In the genomic region with DNA sequence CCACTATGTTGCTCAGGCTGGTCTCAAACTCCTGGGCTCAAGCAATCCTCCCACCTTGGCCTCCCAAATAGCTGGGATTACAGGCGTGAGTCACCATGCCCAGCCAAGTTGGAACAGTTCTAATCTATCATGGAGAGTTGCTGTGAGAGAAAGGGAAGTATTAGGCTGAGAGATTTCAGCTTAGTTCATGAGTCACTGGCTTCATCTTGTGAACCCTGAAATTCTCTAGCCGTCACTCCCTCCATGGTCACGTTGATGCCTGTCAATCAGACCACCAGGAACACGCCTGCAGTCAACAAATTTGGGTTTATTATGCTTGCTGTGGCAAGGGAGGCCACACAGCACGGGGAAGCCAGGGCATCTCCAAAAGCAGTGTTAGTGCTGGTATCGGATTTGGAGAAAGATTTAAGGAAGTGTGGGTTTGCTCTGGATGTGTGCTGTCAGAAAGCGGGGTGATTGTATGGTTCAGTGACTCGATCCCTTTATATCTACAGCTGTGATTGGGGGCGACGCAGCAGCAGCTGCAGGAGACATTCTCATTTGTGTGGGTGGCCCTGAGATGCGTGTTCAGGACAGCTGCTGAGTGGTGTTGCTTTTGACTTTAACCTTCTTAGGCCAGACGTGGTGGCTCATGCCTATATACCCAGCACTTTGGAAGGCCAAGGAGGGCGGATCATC, we compare ENCODE assay signal across 11 cellular contexts. TPM values are rescaled to one million over a fixed set of nuclear protein-coding genes. Genes with fewer than 3 reads are reported as not detected.
DNase-seq lines count a peak whose midpoint lies in the region; ATAC-seq, FAIRE-seq and TF ChIP-seq lines count a peak whose summit lies in the region.
"Had no signal": no experiment of that assay in that cellular context is flagged by ENCODE, and none has a peak within 500 bp of the region (broad histone marks: within the 10 kb centered on the region; RNA-seq: fewer than 3 reads in every experiment).

No MANE protein-coding gene starts in this region.

- H3K27me3 Mint-ChIP-seq in nephron progenitor cell (ENCODE audit: low read depth, poor library complexity) = peaks cover 6% of the 10 kb centered on the region
- H3K27me3 Mint-ChIP-seq in activated T-helper 2 cell treated with anti-CD3 and anti-CD28 coated beads, Interferon-gamma antibody, Interleukin-2, Interleukin-4, amounts not matched to agents 10 μg/mL and 5 μg/mL and 100 μg/mL, durations not matched to agents 14 hours and 24 hours and 36 hours (ENCODE audit: low read depth) = peaks cover 4% of the 10 kb centered on the region

- H3K4me3 ChIP-seq in brain microvascular endothelial cell (ENCODE audit: low read depth, low read length) = no peak overlapping the region
- H3K4me3 ChIP-seq: left ventricle myocardium inferior had no signal

- DNase-seq in HTR-8/SVneo (ENCODE audit: insufficient read length, low spot score) (peak; percentile 40), brain microvascular endothelial cell (peak; percentile 81), nephron progenitor cell (no peak), medulla oblongata (ENCODE audit: extremely low spot score) (no peak)
- DNase-seq in activated T-helper 2 cell treated with anti-CD3 and anti-CD28 coated beads, Interferon-gamma antibody, Interleukin-2, Interleukin-4, amounts not matched to agents 10 μg/mL and 5 μg/mL and 100 μg/mL, durations not matched to agents 14 hours and 24 hours and 36 hours (ENCODE audit: low spot score) = no peak
- DNase-seq: activated CD4-positive, CD25-positive, alpha-beta regulatory T cell treated with anti-CD3 and anti-CD28 coated beads, Interleukin-2, amount 50 U/mL, for 72 hours; left ventricle myocardium inferior; NCI-H510A treated with DMSO at 0.1 percent for 48 hours had no signal

- peak; percentile 49 for FAIRE-seq in HTR-8/SVneo (lab: Jason Lieb, UNC)

- peak overlapping the region; percentile 54 for H3K27ac Mint-ChIP-seq in nephron progenitor cell
- no peak overlapping the region for H3K27ac Mint-ChIP-seq in activated T-helper 2 cell treated with anti-CD3 and anti-CD28 coated beads, Interferon-gamma antibody, Interleukin-2, Interleukin-4, amounts not matched to agents 10 μg/mL and 5 μg/mL and 100 μg/mL, durations not matched to agents 14 hours and 24 hours and 36 hours

- peaks cover 27% of the 10 kb centered on the region for H3K4me1 Mint-ChIP-seq in nephron progenitor cell
- H3K4me1 Mint-ChIP-seq in activated T-helper 2 cell treated with anti-CD3 and anti-CD28 coated beads, Interferon-gamma antibody, Interleukin-2, Interleukin-4, amounts not matched to agents 10 μg/mL and 5 μg/mL and 100 μg/mL, durations not matched to agents 14 hours and 24 hours and 36 hours (ENCODE audit: low read depth) = peaks cover 5% of the 10 kb centered on the region

- intact Hi-C loops in activated T-helper 2 cell treated with anti-CD3 and anti-CD28 coated beads, Interferon-gamma antibody, Interleukin-2, Interleukin-4, amounts not matched to agents 10 μg/mL and 5 μg/mL and 100 μg/mL, durations not matched to agents 14 hours and 24 hours and 36 hours (cut with micrococcal nuclease) = no loop called here

- in situ Hi-C loops in brain microvascular endothelial cell (cut with HindIII; ENCODE audit: low pct_ligation_motif_present, low sequenced_read_pairs) = no loop called here

- H3K36me3 ChIP-seq in brain microvascular endothelial cell (replicated peaks) = peaks cover 21% of the 10 kb centered on the region

- no peaks in the 10 kb centered on the region for H3K27me3 ChIP-seq in brain microvascular endothelial cell (replicated peaks)

- peak overlapping the region; percentile 77 for H3K27ac ChIP-seq in brain microvascular endothelial cell
- H3K27ac ChIP-seq: left ventricle myocardium inferior had no signal

- no peak for TF ChIP-seq CTCF in brain microvascular endothelial cell (IDR thresholded peaks at IDR 0.05; ENCODE audit: low read depth, low read length, missing control alignments)
- TF ChIP-seq CTCF in nephron progenitor cell (IDR thresholded peaks at IDR 0.05) = no peak

- no peak for ATAC-seq in HG02678 (IDR thresholded peaks at IDR 0.05; ENCODE audit: unreplicated experiment)

- H3K4me3 Mint-ChIP-seq in nephron progenitor cell = no peak overlapping the region
- H3K4me3 Mint-ChIP-seq in activated T-helper 2 cell treated with anti-CD3 and anti-CD28 coated beads, Interferon-gamma antibody, Interleukin-2, Interleukin-4, amounts not matched to agents 10 μg/mL and 5 μg/mL and 100 μg/mL, durations not matched to agents 14 hours and 24 hours and 36 hours (ENCODE audit: low read depth) = no peak overlapping the region
- H3K4me3 Mint-ChIP-seq: central memory CD8-positive, alpha-beta T cell had no signal

- no peaks in the 10 kb centered on the region for H3K9me3 Mint-ChIP-seq in nephron progenitor cell
- no peaks in the 10 kb centered on the region for H3K9me3 Mint-ChIP-seq in activated T-helper 2 cell treated with anti-CD3 and anti-CD28 coated beads, Interferon-gamma antibody, Interleukin-2, Interleukin-4, amounts not matched to agents 10 μg/mL and 5 μg/mL and 100 μg/mL, durations not matched to agents 14 hours and 24 hours and 36 hours
- H3K9me3 Mint-ChIP-seq: central memory CD8-positive, alpha-beta T cell had no signal

- H3K36me3 Mint-ChIP-seq in nephron progenitor cell (ENCODE audit: low read depth) = peaks cover 16% of the 10 kb centered on the region
- H3K36me3 Mint-ChIP-seq in activated T-helper 2 cell treated with anti-CD3 and anti-CD28 coated beads, Interferon-gamma antibody, Interleukin-2, Interleukin-4, amounts not matched to agents 10 μg/mL and 5 μg/mL and 100 μg/mL, durations not matched to agents 14 hours and 24 hours and 36 hours (ENCODE audit: low read depth) = no peaks in the 10 kb centered on the region

RNA-seq across cellular contexts. Expression of a gene that starts 18.7 kb away (rescaled TPM):
- 1.5 and 1.6 TPM in 2 replicates for total RNA-seq in activated T-helper 2 cell treated with anti-CD3 and anti-CD28 coated beads, Interferon-gamma antibody, Interleukin-2, Interleukin-4, amounts not matched to agents 10 μg/mL and 5 μg/mL and 100 μg/mL, durations not matched to agents 14 hours and 24 hours and 36 hours

RNA-seq across cellular contexts. Expression of a gene that starts 30.2 kb away (rescaled TPM):
- total RNA-seq in activated T-helper 2 cell treated with anti-CD3 and anti-CD28 coated beads, Interferon-gamma antibody, Interleukin-2, Interleukin-4, amounts not matched to agents 10 μg/mL and 5 μg/mL and 100 μg/mL, durations not matched to agents 14 hours and 24 hours and 36 hours = not detected in 2 replicates

RNA-seq across cellular contexts. Expression of a gene that starts 46.5 kb away (rescaled TPM):
- total RNA-seq in activated T-helper 2 cell treated with anti-CD3 and anti-CD28 coated beads, Interferon-gamma antibody, Interleukin-2, Interleukin-4, amounts not matched to agents 10 μg/mL and 5 μg/mL and 100 μg/mL, durations not matched to agents 14 hours and 24 hours and 36 hours = not detected in 2 replicates
- total RNA-seq: G401, left ventricle myocardium inferior had no signal

RNA-seq across cellular contexts. Expression of a gene that starts 52.7 kb away (rescaled TPM):
- 1.1 and 1.6 TPM in 2 replicates for total RNA-seq in activated T-helper 2 cell treated with anti-CD3 and anti-CD28 coated beads, Interferon-gamma antibody, Interleukin-2, Interleukin-4, amounts not matched to agents 10 μg/mL and 5 μg/mL and 100 μg/mL, durations not matched to agents 14 hours and 24 hours and 36 hours

RNA-seq across cellular contexts. Expression of a gene that starts 58.7 kb away (rescaled TPM):
- 75.0 and 75.9 TPM in 2 replicates for total RNA-seq in activated T-helper 2 cell treated with anti-CD3 and anti-CD28 coated beads, Interferon-gamma antibody, Interleukin-2, Interleukin-4, amounts not matched to agents 10 μg/mL and 5 μg/mL and 100 μg/mL, durations not matched to agents 14 hours and 24 hours and 36 hours

Comparison
In these comparisons a context has a peak if more than half of its experiments do, and no peak if none do; other contexts are left out.
1. DNase-seq: peak in HTR-8/SVneo (single experiment) and brain microvascular endothelial cell (single experiment); none in nephron progenitor cell (single experiment), activated T-helper 2 cell treated with anti-CD3 and anti-CD28 coated beads, Interferon-gamma antibody, Interleukin-2, Interleukin-4, amounts not matched to agents 10 μg/mL and 5 μg/mL and 100 μg/mL, durations not matched to agents 14 hours and 24 hours and 36 hours (single experiment) and medulla oblongata (single experiment).